18 cellular contexts compared by ENCODE assay signal in the genomic region with DNA sequence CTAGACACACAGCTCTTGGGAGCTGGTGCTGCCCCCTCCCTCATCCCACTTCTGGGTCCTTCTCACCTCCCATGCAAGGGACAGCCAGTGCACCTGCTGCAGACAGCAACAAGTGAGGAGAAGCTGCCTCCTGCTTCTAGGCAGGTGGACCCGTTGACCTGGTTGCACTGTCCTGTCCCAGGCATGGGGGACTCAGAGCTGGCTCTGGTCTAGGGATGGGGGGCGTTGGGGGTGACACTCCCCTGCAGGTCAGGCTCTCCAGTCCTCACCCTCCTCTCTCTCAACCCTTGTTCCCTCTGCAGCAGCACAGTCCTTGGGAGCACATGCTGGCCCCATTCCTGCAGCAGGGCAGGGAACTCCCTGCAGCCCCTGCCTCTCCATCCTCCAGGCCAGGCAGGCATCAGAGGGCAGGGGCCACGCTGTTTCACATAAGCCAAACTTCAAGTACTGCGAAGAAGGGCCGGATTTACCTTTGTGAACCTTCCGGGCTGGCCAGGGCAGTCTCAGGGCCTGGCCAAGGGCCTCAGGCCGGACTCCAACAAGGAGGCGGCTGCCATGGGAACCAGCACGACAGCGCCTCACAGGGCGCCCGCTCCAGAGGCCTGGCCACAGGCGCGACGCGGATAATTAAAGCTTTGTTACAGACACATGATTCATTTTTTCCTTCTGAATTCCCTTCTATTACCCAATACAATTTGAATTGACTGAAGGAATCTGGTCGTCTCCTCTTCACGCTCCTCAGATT. TPM values are rescaled to one million over a fixed set of nuclear protein-coding genes. Genes with fewer than 3 reads are reported as not detected.
DNase-seq lines count a peak whose midpoint lies in the region; ATAC-seq and TF ChIP-seq lines count a peak whose summit lies in the region.
"Had no signal": no experiment of that assay in that cellular context is flagged by ENCODE, and none has a peak within 500 bp of the region (broad histone marks: within the 10 kb centered on the region; RNA-seq: fewer than 3 reads in every experiment).

No MANE protein-coding gene starts in this region.

- H3K36me3 Mint-ChIP-seq in glutamatergic neuron (ENCODE audit: unreplicated experiment) = no peaks in the 10 kb centered on the region

- no peak for TF ChIP-seq CTCF in glutamatergic neuron (IDR thresholded peaks at IDR 0.05; ENCODE audit: partially characterized antibody, unreplicated experiment)
- no peak for TF ChIP-seq CTCF in body of pancreas (IDR thresholded peaks at IDR 0.05)

- no peak overlapping the region for H3K4me3 Mint-ChIP-seq in glutamatergic neuron (ENCODE audit: unreplicated experiment)
- H3K4me3 Mint-ChIP-seq: activated CD4-positive, alpha-beta T cell treated with anti-CD3 and anti-CD28 coated beads, Interleukin-2, amount 10 ng/mL, durations not matched to agents 7 days and 5 days; activated T-helper 1 cell treated with anti-CD3 and anti-CD28 coated beads, Interleukin-12 subunit alpha, Interleukin-12 subunit beta, Interleukin-2, Interleukin-4 antibody, amounts not matched to agents 30 ng/mL and 10 ng/mL and 1 ng/mL, durations not matched to agents 14 hours and 24 hours and 36 hours had no signal

- H3K4me3 ChIP-seq in adipocyte (ENCODE audit: low read length) (no peak overlapping the region), body of pancreas (no peak overlapping the region)

- peaks cover 19% of the 10 kb centered on the region for H3K27me3 Mint-ChIP-seq in glutamatergic neuron (ENCODE audit: unreplicated experiment)

- peaks cover 10% of the 10 kb centered on the region for H3K9me3 Mint-ChIP-seq in glutamatergic neuron (ENCODE audit: unreplicated experiment)
- H3K9me3 Mint-ChIP-seq: activated CD4-positive, alpha-beta T cell treated with anti-CD3 and anti-CD28 coated beads, Interleukin-2, amount 10 ng/mL, durations not matched to agents 7 days and 5 days; activated T-helper 1 cell treated with anti-CD3 and anti-CD28 coated beads, Interleukin-12 subunit alpha, Interleukin-12 subunit beta, Interleukin-2, Interleukin-4 antibody, amounts not matched to agents 30 ng/mL and 10 ng/mL and 1 ng/mL, durations not matched to agents 14 hours and 24 hours and 36 hours had no signal

- 84 to 86% methylated on average over 15 to 18 of the region's 18 CpGs for WGBS in body of pancreas, 2 donors

- intact Hi-C loops in body of pancreas (cut with DNase I) = no loop called here

- DNase-seq in COLO829 (ENCODE audit: low spot score) (peak; percentile 48), adipocyte (ENCODE audit: low read depth) (peak; percentile 64), glutamatergic neuron (peak; percentile 13), pons (ENCODE audit: low spot score) (peak; percentile 57), body of pancreas (no peak), AG08396 (ENCODE audit: low spot score) (no peak), DMS79 treated with DMSO at 0.1 percent for 48 hours (lab: John Stamatoyannopoulos, UW) (no peak)
- no peak for DNase-seq in stimulated activated CD8-positive, alpha-beta memory T cell treated with anti-CD3 and anti-CD28 coated beads, Interleukin-4, amount 100 ng/mL, for 48 hours
- DNase-seq: activated CD4-positive, alpha-beta T cell treated with anti-CD3 and anti-CD28 coated beads, Interleukin-2, amount 10 ng/mL, durations not matched to agents 7 days and 5 days; DND-41; mesenchymal stem cell; NCI-H345; stimulated activated CD4-positive, alpha-beta T cell treated with anti-CD3 and anti-CD28 coated beads, Interleukin-4, amount 100 ng/mL, for 4 hours; stimulated activated naive CD8-positive, alpha-beta T cell treated with anti-CD3 and anti-CD28 coated beads, Interleukin-15, Interleukin-2, amounts not matched to agents 100 U/mL and 50 U/mL, for 24 hours; T-helper 2 cell had no signal

- peaks cover 34% of the 10 kb centered on the region for H3K4me1 Mint-ChIP-seq in glutamatergic neuron (ENCODE audit: low read depth, unreplicated experiment)

- H3K9me3 ChIP-seq in adipocyte (ENCODE audit: control insufficient read depth, low read length) (no peaks in the 10 kb centered on the region), body of pancreas (no peaks in the 10 kb centered on the region)

- no peak for ATAC-seq in body of pancreas
- ATAC-seq: stimulated activated naive CD8-positive, alpha-beta T cell treated with anti-CD3 and anti-CD28 coated beads, Interleukin-15, Interleukin-2, amounts not matched to agents 100 U/mL and 50 U/mL, for 24 hours had no signal

- H3K4me1 ChIP-seq in adipocyte (ENCODE audit: control insufficient read depth, insufficient read depth, low read length) (no peaks in the 10 kb centered on the region), body of pancreas (no peaks in the 10 kb centered on the region)

- no peak for TF ChIP-seq POLR2A in body of pancreas (IDR thresholded peaks at IDR 0.05)

- H3K27ac ChIP-seq in body of pancreas = no peak overlapping the region
- H3K27ac ChIP-seq: C4-2B had no signal

- no peaks in the 10 kb centered on the region for H3K36me3 ChIP-seq in adipocyte (ENCODE audit: control insufficient read depth, insufficient read depth, low read length, severe bottlenecking)
- H3K36me3 ChIP-seq in body of pancreas (replicated peaks in 1 of 2; ENCODE audit: insufficient read depth in 1 of 2, low read depth in 2 of 2) = no peaks in the 10 kb centered on the region

- H3K27me3 ChIP-seq in adipocyte (replicated peaks; ENCODE audit: control insufficient read depth, insufficient read depth, low read length) (peaks cover 71% of the 10 kb centered on the region), body of pancreas (no peaks in the 10 kb centered on the region)

- H3K9ac ChIP-seq in adipocyte (ENCODE audit: low read length) = no peak overlapping the region

- no peak overlapping the region for H3K27ac Mint-ChIP-seq in glutamatergic neuron (ENCODE audit: unreplicated experiment)
- H3K27ac Mint-ChIP-seq: activated T-helper 1 cell treated with anti-CD3 and anti-CD28 coated beads, Interleukin-12 subunit alpha, Interleukin-12 subunit beta, Interleukin-2, Interleukin-4 antibody, amounts not matched to agents 30 ng/mL and 10 ng/mL and 1 ng/mL, durations not matched to agents 14 hours and 24 hours and 36 hours; progenitor cell of endocrine pancreas had no signal

RNA-seq across cellular contexts. Expression of a gene that starts 48.5 kb away (rescaled TPM):
- 5.7 TPM for total RNA-seq in glutamatergic neuron (ENCODE audit: unreplicated experiment)
- total RNA-seq in body of pancreas = 1 to 10 TPM in 1 of 2 donors, under 1 TPM in 1; 0.66 to 2.6 TPM

Comparison
In these comparisons a context has a peak if more than half of its experiments do, and no peak if none do; other contexts are left out.
1. DNase-seq: peak in COLO829 (single experiment), adipocyte (single experiment), glutamatergic neuron (single experiment) and pons (single experiment); none in body of pancreas (0 of 4), AG08396 (single experiment), stimulated activated CD8-positive, alpha-beta memory T cell treated with anti-CD3 and anti-CD28 coated beads, Interleukin-4, amount 100 ng/mL, for 48 hours (single experiment) and DMS79 treated with DMSO at 0.1 percent for 48 hours (single experiment).